In the genomic region with DNA sequence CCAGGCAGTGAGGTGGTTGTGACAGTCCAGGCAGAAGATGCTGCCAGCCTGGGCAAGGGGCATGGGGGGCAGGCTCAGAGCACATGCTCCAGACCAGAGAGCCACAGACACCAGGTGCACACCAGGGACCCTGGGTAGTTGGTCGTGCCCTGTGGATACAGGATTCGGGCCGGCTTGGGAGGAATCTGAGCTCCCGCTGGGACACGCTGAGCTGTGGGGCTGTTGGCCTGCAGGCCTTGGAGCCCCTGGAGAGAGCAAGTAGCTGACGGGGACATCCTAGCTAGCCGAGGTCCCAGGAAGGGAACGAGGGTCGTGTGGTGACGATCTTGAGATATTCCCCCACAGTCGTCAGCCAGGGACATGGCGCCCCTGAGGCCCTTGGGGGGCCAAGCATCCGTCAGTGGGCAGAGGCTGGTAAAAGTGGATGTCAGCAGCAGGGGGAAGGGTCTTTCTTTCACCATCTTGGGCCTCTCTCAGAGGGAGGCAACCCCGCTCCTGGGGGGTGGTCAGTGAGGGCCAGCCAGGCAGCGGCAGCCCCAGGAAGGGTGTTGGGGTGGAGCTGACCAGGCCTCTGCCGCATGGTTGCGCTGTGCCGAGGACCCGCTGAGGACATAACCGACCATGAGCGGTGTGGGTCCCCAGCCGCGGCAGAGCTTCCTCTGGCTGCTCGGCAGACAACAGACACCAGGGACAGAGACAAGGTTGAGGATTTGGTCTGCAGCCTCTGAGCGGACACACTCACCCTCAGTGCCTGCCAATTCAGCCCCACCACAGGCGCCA, we compare ENCODE assay signal across 22 cellular contexts. TPM values are rescaled to one million over a fixed set of nuclear protein-coding genes. Genes with fewer than 3 reads are reported as not detected.
"Had no signal": no experiment of that assay in that cellular context is flagged by ENCODE, and none has a peak within 500 bp of the region (broad histone marks: within the 10 kb centered on the region; RNA-seq: fewer than 3 reads in every experiment).

No MANE protein-coding gene starts in this region.

- H3K4me2 ChIP-seq: KMS-11, SK-N-SH had no signal

- H3K9me3 Mint-ChIP-seq: IgD-negative memory B cell had no signal

- H3K4me3 ChIP-seq: K562 had no signal

- H3K9me3 ChIP-seq: SK-N-SH had no signal

- H3K9ac ChIP-seq: KMS-11, SK-N-SH had no signal

- ATAC-seq: K562, Panc1, PC-3 had no signal

- H3K4me1 Mint-ChIP-seq: IgD-negative memory B cell had no signal

- FAIRE-seq: K562 had no signal

- H3K27ac Mint-ChIP-seq: IgD-negative memory B cell had no signal

- DNase-seq: Kasumi-1, MM.1S, NCI-H1092 treated with DMSO at 0.1 percent for 48 hours, NCI-H1436, NCI-H187, NCI-H2029, NCI-H2081 treated with DMSO at 0.1 percent for 48 hours, NCI-H2171, NCI-H226, NCI-H446, NCI-H510A, NCI-H524 treated with DMSO at 0.1 percent for 48 hours, NCI-H69, NCI-H774, PC-3, SHP77, SK-N-SH had no signal

- H3K27me3 Mint-ChIP-seq: IgD-negative memory B cell had no signal

- H3K27ac ChIP-seq: KMS-11, RWPE1 had no signal

- H3K36me3 Mint-ChIP-seq: IgD-negative memory B cell had no signal

RNA-seq across cellular contexts. Expression of a gene that starts 44.0 kb away (rescaled TPM):
- polyA plus RNA-seq: IgD-negative memory B cell had no signal
